Comparison of ENCODE assay signal across 31 cellular contexts in genomic region chr9:16688814-16689213, GRCh38.
DNase-seq lines count a peak whose midpoint lies in the region; ATAC-seq and TF ChIP-seq lines count a peak whose summit lies in the region.
"Had no signal": no experiment of that assay in that cellular context is flagged by ENCODE, and none has a peak within 500 bp of the region (broad histone marks: within the 10 kb centered on the region; RNA-seq: fewer than 3 reads in every experiment).

No MANE protein-coding gene starts in this region.

- TF ChIP-seq CTCF in VCaP (conservative IDR thresholded peaks at IDR 0.05) (no peak), glutamatergic neuron (IDR thresholded peaks at IDR 0.05; ENCODE audit: partially characterized antibody, unreplicated experiment) (no peak), gastrocnemius medialis (IDR thresholded peaks at IDR 0.05 in 4 of 5, conservative IDR thresholded peaks at IDR 0.05 in 1 of 5) (no peak)

- no peaks in the 10 kb centered on the region for H3K9me3 ChIP-seq in gastrocnemius medialis
- H3K9me3 ChIP-seq: ascending aorta, mucosa of descending colon, thoracic aorta had no signal

- H3K36me3 Mint-ChIP-seq in glutamatergic neuron (ENCODE audit: unreplicated experiment): no peaks in the 10 kb centered on the region
- H3K36me3 Mint-ChIP-seq: activated naive CD8-positive, alpha-beta T cell had no signal

- H3K27ac ChIP-seq in VCaP: peak overlapping the region; percentile 48
- H3K27ac ChIP-seq in gastrocnemius medialis: peak overlapping the region; percentile 33 to 49 (median 38)
- H3K27ac ChIP-seq: ascending aorta, epithelial cell of prostate, foreskin keratinocyte, HL-60, thoracic aorta had no signal

- intact Hi-C loops in gastrocnemius medialis (cut with DNase I; ENCODE audit: low total_unique reads): no loop called here

- no peak overlapping the region for H3K4me3 Mint-ChIP-seq in glutamatergic neuron (ENCODE audit: unreplicated experiment)
- H3K4me3 Mint-ChIP-seq: activated CD8-positive, alpha-beta T cell treated with anti-CD3 and anti-CD28 coated beads for 36 hours; activated naive CD8-positive, alpha-beta T cell had no signal

- H3K27me3 ChIP-seq in gastrocnemius medialis: no peaks in the 10 kb centered on the region
- H3K27me3 ChIP-seq: ascending aorta, foreskin keratinocyte had no signal

- in situ Hi-C loops in gastrocnemius medialis (cut with MboI; ENCODE audit: low sequenced_read_pairs in 4 of 4): no loop called here

- ATAC-seq in gastrocnemius medialis: no peak
- ATAC-seq in HG03565 (IDR thresholded peaks at IDR 0.05; ENCODE audit: unreplicated experiment): no peak
- ATAC-seq: activated CD8-positive, alpha-beta T cell treated with anti-CD3 and anti-CD28 coated beads for 36 hours; foreskin keratinocyte; HepG2; mucosa of descending colon; Panc1; stimulated activated naive CD8-positive, alpha-beta T cell treated with anti-CD3 and anti-CD28 coated beads, Interleukin-15, Interleukin-2, amounts not matched to agents 100 U/mL and 50 U/mL, for 24 hours had no signal

- H3K36me3 ChIP-seq in gastrocnemius medialis: no peaks in the 10 kb centered on the region
- H3K36me3 ChIP-seq: ascending aorta, thoracic aorta had no signal

- peak overlapping the region; percentile 30 for H3K27ac Mint-ChIP-seq in glutamatergic neuron (ENCODE audit: unreplicated experiment)
- H3K27ac Mint-ChIP-seq: activated CD8-positive, alpha-beta T cell treated with anti-CD3 and anti-CD28 coated beads for 36 hours; activated naive CD8-positive, alpha-beta T cell had no signal

- DNase-seq in DMS53 (lab: John Stamatoyannopoulos, UW) (peak; percentile 10), DMS53 treated with DMSO at 0.1 percent for 48 hours (lab: John Stamatoyannopoulos, UW; ENCODE audit: unreplicated experiment) (no peak), glutamatergic neuron (no peak), gastrocnemius medialis (no peak), NCI-H1694 (lab: John Stamatoyannopoulos, UW) (no peak), medulla oblongata (ENCODE audit: extremely low spot score) (no peak)
- DNase-seq: 8988T; activated CD4-positive, alpha-beta T cell treated with anti-CD3 and anti-CD28 coated beads for 1 hour; activated CD8-positive, alpha-beta T cell treated with anti-CD3 and anti-CD28 coated beads for 36 hours; AML-193; central memory CD4-positive, alpha-beta T cell; foreskin keratinocyte; H7; hypothalamus; Kasumi-1; MV-4-11; NCI-H1694 treated with DMSO at 0.1 percent for 48 hours; NCI-H226; SIG-M5; stimulated activated CD4-positive, alpha-beta T cell treated with anti-CD3 and anti-CD28 coated beads, Interleukin-15, amount 100 ng/mL, for 24 hours; stimulated activated naive CD8-positive, alpha-beta T cell treated with anti-CD3 and anti-CD28 coated beads, Interleukin-15, Interleukin-2, amounts not matched to agents 100 U/mL and 50 U/mL, for 24 hours had no signal

- peaks cover 2% of the 10 kb centered on the region for H3K27me3 Mint-ChIP-seq in glutamatergic neuron (ENCODE audit: unreplicated experiment)
- H3K27me3 Mint-ChIP-seq: activated CD8-positive, alpha-beta T cell treated with anti-CD3 and anti-CD28 coated beads for 36 hours had no signal

- H3K4me1 ChIP-seq in gastrocnemius medialis: peaks cover 2 to 20% of the 10 kb centered on the region in 2 donors
- H3K4me1 ChIP-seq: ascending aorta, foreskin keratinocyte had no signal

- peaks cover 47% of the 10 kb centered on the region for H3K4me1 Mint-ChIP-seq in glutamatergic neuron (ENCODE audit: low read depth, unreplicated experiment)

- TF ChIP-seq POLR2A in gastrocnemius medialis (IDR thresholded peaks at IDR 0.05): no peak

- H3K4me3 ChIP-seq in gastrocnemius medialis: no peak overlapping the region
- H3K4me3 ChIP-seq: ascending aorta, mucosa of descending colon, thoracic aorta had no signal

- peaks cover 1% of the 10 kb centered on the region for H3K9me3 Mint-ChIP-seq in glutamatergic neuron (ENCODE audit: unreplicated experiment)
- H3K9me3 Mint-ChIP-seq: activated CD8-positive, alpha-beta T cell treated with anti-CD3 and anti-CD28 coated beads for 36 hours had no signal
